22 cellular contexts compared by ENCODE assay signal in genomic region chr2:46471002-46471583, GRCh38. TPM values are rescaled to one million over a fixed set of nuclear protein-coding genes. Genes with fewer than 3 reads are reported as not detected.
"Had no signal": no experiment of that assay in that cellular context is flagged by ENCODE, and none has a peak within 500 bp of the region (broad histone marks: within the 10 kb centered on the region; RNA-seq: fewer than 3 reads in every experiment).

No MANE protein-coding gene starts in this region.

- ATAC-seq: Panc1, PC-3 had no signal

- H3K9me3 ChIP-seq: SK-N-SH had no signal

- DNase-seq: NCI-H1092 treated with DMSO at 0.1 percent for 48 hours, NCI-H1436, NCI-H187, NCI-H2029, NCI-H2081 treated with DMSO at 0.1 percent for 48 hours, NCI-H2171, NCI-H226, NCI-H446, NCI-H510A, NCI-H524 treated with DMSO at 0.1 percent for 48 hours, NCI-H69, NCI-H774, PC-3, SHP77, SK-N-SH had no signal

- H3K27ac ChIP-seq: RWPE1 had no signal

RNA-seq across cellular contexts. Expression of gene TMEM247, which starts 8.3 kb away (rescaled TPM):
- total RNA-seq: HT-29, LHCN-M2, MCF 10A, OCI-LY7, PC-3, SK-MEL-5 had no signal
